In genomic region chr6:158819977-158820632, GRCh38 we compare ENCODE assay signal across 1 cellular context.
TF ChIP-seq lines count a peak whose summit lies in the region.

No MANE protein-coding gene starts in this region.

TF ChIP-seq in GM12878, 131 proteins besides CTCF, POLR2A, EP300 and RAD21 (continued from another document):
- TF ChIP-seq ZBTB11 (CRISPR knock-in tag; IDR thresholded peaks at IDR 0.05) (no peak), TARDBP (IDR thresholded peaks at IDR 0.05; ENCODE audit: borderline replicate concordance) (no peak), BCLAF1 (IDR thresholded peaks at IDR 0.05) (no peak), KAT2A (conservative IDR thresholded peaks at IDR 0.05; ENCODE audit: control insufficient read depth, low read depth, low read length) (no peak), ETV6 (conservative IDR thresholded peaks at IDR 0.05 in 1 of 2, IDR thresholded peaks at IDR 0.05 in 1 of 2; ENCODE audit: borderline replicate concordance in 1 of 2, low read depth in 1 of 2) (no peak), SMC3 (IDR thresholded peaks at IDR 0.05; ENCODE audit: borderline replicate concordance, low read length) (no peak), ZNF622 (IDR thresholded peaks at IDR 0.05) (no peak), NR2C1 (IDR thresholded peaks at IDR 0.05) (no peak), SMAD1 (IDR thresholded peaks at IDR 0.05; ENCODE audit: low read depth, partially characterized antibody) (no peak)
- TF ChIP-seq, protein P1, sequence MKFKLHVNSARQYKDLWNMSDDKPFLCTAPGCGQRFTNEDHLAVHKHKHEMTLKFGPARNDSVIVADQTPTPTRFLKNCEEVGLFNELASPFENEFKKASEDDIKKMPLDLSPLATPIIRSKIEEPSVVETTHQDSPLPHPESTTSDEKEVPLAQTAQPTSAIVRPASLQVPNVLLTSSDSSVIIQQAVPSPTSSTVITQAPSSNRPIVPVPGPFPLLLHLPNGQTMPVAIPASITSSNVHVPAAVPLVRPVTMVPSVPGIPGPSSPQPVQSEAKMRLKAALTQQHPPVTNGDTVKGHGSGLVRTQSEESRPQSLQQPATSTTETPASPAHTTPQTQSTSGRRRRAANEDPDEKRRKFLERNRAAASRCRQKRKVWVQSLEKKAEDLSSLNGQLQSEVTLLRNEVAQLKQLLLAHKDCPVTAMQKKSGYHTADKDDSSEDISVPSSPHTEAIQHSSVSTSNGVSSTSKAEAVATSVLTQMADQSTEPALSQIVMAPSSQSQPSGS (IDR thresholded peaks at IDR 0.05; ENCODE audit: low read length), result no peak
